Comparison of ENCODE assay signal across 29 cellular contexts in genomic region chr17:28537219-28537610, GRCh38.
"Had no signal": no experiment of that assay in that cellular context is flagged by ENCODE, and none has a peak within 500 bp of the region (broad histone marks: within the 10 kb centered on the region; RNA-seq: fewer than 3 reads in every experiment).

No MANE protein-coding gene starts in this region.

- ATAC-seq: activated CD8-positive, alpha-beta memory T cell treated with anti-CD3 and anti-CD28 coated beads, Interleukin-2, amount 10 ng/mL, durations not matched to agents 7 days and 5 days; PC-3 had no signal

- H3K4me1 Mint-ChIP-seq: activated CD4-positive, alpha-beta T cell treated with anti-CD3 and anti-CD28 coated beads, Interleukin-2, amount 10 ng/mL, durations not matched to agents 24 days and 14 days; activated CD8-positive, alpha-beta memory T cell treated with anti-CD3 and anti-CD28 coated beads, Interleukin-2, amount 10 ng/mL, durations not matched to agents 7 days and 5 days; activated naive CD4-positive, alpha-beta T cell treated with anti-CD3 and anti-CD28 coated beads, Interleukin-2, amount 50 U/mL, for 24 hours; central memory CD8-positive, alpha-beta T cell had no signal

- H3K36me3 Mint-ChIP-seq: activated CD8-positive, alpha-beta memory T cell treated with anti-CD3 and anti-CD28 coated beads, Interleukin-2, amount 10 ng/mL, durations not matched to agents 7 days and 5 days; activated naive CD4-positive, alpha-beta T cell treated with anti-CD3 and anti-CD28 coated beads, Interleukin-2, amount 50 U/mL, for 24 hours; activated naive CD8-positive, alpha-beta T cell treated with anti-CD3 and anti-CD28 coated beads, Interleukin-2, amount 10 ng/mL, durations not matched to agents 7 days and 5 days had no signal

- H3K27me3 Mint-ChIP-seq: activated CD4-positive, alpha-beta T cell treated with anti-CD3 and anti-CD28 coated beads, Interleukin-2, amount 10 ng/mL, durations not matched to agents 24 days and 14 days; activated CD8-positive, alpha-beta memory T cell treated with anti-CD3 and anti-CD28 coated beads, Interleukin-2, amount 10 ng/mL, durations not matched to agents 7 days and 5 days; activated naive CD4-positive, alpha-beta T cell treated with anti-CD3 and anti-CD28 coated beads, Interleukin-2, amount 50 U/mL, for 24 hours; activated naive CD8-positive, alpha-beta T cell treated with anti-CD3 and anti-CD28 coated beads, Interleukin-2, amount 10 ng/mL, durations not matched to agents 7 days and 5 days; central memory CD8-positive, alpha-beta T cell had no signal

- DNase-seq: activated CD4-positive, alpha-beta T cell treated with anti-CD3 and anti-CD28 coated beads, Interleukin-2, amount 10 ng/mL, durations not matched to agents 24 days and 14 days; activated CD4-positive, alpha-beta T cell treated with anti-CD3 and anti-CD28 coated beads, Interleukin-2, amount 50 U/mL, for 4 hours; activated CD8-positive, alpha-beta memory T cell treated with anti-CD3 and anti-CD28 coated beads, Interleukin-2, amount 10 ng/mL, durations not matched to agents 7 days and 5 days; activated CD8-positive, alpha-beta memory T cell treated with anti-CD3 and anti-CD28 coated beads, Interleukin-2, amount 50 U/mL, for 48 hours; activated effector memory CD4-positive, alpha-beta T cell treated with Interleukin-2 at 50 U/mL for 16 hours; activated naive CD8-positive, alpha-beta T cell treated with anti-CD3 and anti-CD28 coated beads, Interleukin-2, amount 10 ng/mL, durations not matched to agents 7 days and 5 days; activated T-cell treated with anti-CD3 and anti-CD28 coated beads, Interleukin-2, amount 50 U/mL, for 48 hours; amygdala; Karpas-422; KBM-7; NCI-H1105; NCI-H1417 treated with DMSO at 0.1 percent for 48 hours; NCI-H187 treated with DMSO at 0.1 percent for 48 hours; NCI-H2081; NCI-H2171 treated with DMSO at 0.1 percent for 48 hours; NCI-H2227 treated with DMSO at 0.1 percent for 48 hours; NCI-H446; NCI-H510A treated with DMSO at 0.1 percent for 48 hours; NCI-H526 treated with DMSO at 0.1 percent for 48 hours; NCI-H774; PC-3; Peyer's patch; RPMI8226; SHP77 treated with DMSO at 0.1 percent for 48 hours; SK-N-SH; T-helper 9 cell had no signal

- H3K4me3 Mint-ChIP-seq: activated CD4-positive, alpha-beta T cell treated with anti-CD3 and anti-CD28 coated beads, Interleukin-2, amount 10 ng/mL, durations not matched to agents 24 days and 14 days; activated CD8-positive, alpha-beta memory T cell treated with anti-CD3 and anti-CD28 coated beads, Interleukin-2, amount 10 ng/mL, durations not matched to agents 7 days and 5 days; activated naive CD4-positive, alpha-beta T cell treated with anti-CD3 and anti-CD28 coated beads, Interleukin-2, amount 50 U/mL, for 24 hours; activated naive CD8-positive, alpha-beta T cell treated with anti-CD3 and anti-CD28 coated beads, Interleukin-2, amount 10 ng/mL, durations not matched to agents 7 days and 5 days; central memory CD8-positive, alpha-beta T cell; T-helper 1 cell treated with Interleukin-12 subunit alpha and Interleukin-12 subunit beta and Interleukin-4 antibody, amounts not matched to agents 30 μg/mL and 1 μg/mL, for 36 hours had no signal

- H3K27ac Mint-ChIP-seq: activated CD4-positive, alpha-beta T cell treated with anti-CD3 and anti-CD28 coated beads, Interleukin-2, amount 10 ng/mL, durations not matched to agents 24 days and 14 days; activated CD8-positive, alpha-beta memory T cell treated with anti-CD3 and anti-CD28 coated beads, Interleukin-2, amount 10 ng/mL, durations not matched to agents 7 days and 5 days; activated naive CD4-positive, alpha-beta T cell treated with anti-CD3 and anti-CD28 coated beads, Interleukin-2, amount 50 U/mL, for 24 hours; activated naive CD8-positive, alpha-beta T cell treated with anti-CD3 and anti-CD28 coated beads, Interleukin-2, amount 10 ng/mL, durations not matched to agents 7 days and 5 days; T-helper 1 cell treated with Interleukin-12 subunit alpha and Interleukin-12 subunit beta and Interleukin-4 antibody, amounts not matched to agents 30 μg/mL and 1 μg/mL, for 36 hours had no signal

- H3K9me3 Mint-ChIP-seq: activated CD4-positive, alpha-beta T cell treated with anti-CD3 and anti-CD28 coated beads, Interleukin-2, amount 10 ng/mL, durations not matched to agents 24 days and 14 days; activated naive CD4-positive, alpha-beta T cell treated with anti-CD3 and anti-CD28 coated beads, Interleukin-2, amount 50 U/mL, for 24 hours; activated naive CD8-positive, alpha-beta T cell treated with anti-CD3 and anti-CD28 coated beads, Interleukin-2, amount 10 ng/mL, durations not matched to agents 7 days and 5 days; central memory CD8-positive, alpha-beta T cell; T-helper 1 cell treated with Interleukin-12 subunit alpha and Interleukin-12 subunit beta and Interleukin-4 antibody, amounts not matched to agents 30 μg/mL and 1 μg/mL, for 36 hours had no signal
